In the genomic region with DNA sequence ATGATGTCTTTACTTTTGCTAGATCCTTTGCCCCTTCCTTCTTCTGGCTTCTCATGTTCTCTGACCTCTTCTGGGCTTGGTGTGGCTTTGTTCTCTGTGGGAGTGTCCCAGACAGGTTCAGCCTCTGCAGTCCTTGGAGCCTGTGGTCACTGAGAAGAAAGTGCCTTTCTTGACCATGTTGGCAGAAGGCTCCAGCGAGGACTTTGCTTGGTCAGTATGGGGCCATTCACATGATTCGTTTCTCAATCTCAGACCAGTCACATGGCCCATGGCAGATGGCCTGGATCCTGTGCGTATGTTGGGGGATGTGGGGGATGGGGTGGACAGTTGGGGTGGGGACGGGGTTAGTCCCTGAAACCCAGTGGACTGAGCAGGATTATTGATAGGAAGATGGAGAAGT, we compare ENCODE assay signal across 15 cellular contexts.
DNase-seq lines count a peak whose midpoint lies in the region; ATAC-seq and TF ChIP-seq lines count a peak whose summit lies in the region.
"Had no signal": no experiment of that assay in that cellular context is flagged by ENCODE, and none has a peak within 500 bp of the region (broad histone marks: within the 10 kb centered on the region; RNA-seq: fewer than 3 reads in every experiment).

No MANE protein-coding gene starts in this region.

- no peak overlapping the region for H3K4me3 Mint-ChIP-seq in dendritic cell treated with granulocyte-macrophage colony-stimulating factor and Interleukin-4, amounts not matched to agents 40 ng/mL and 50 ng/mL, for 4 days
- H3K4me3 Mint-ChIP-seq: CD4-positive, CD25-positive, alpha-beta regulatory T cell; IgD-negative memory B cell had no signal

- H3K27ac ChIP-seq in Karpas-422 (ENCODE audit: low read length) (peak overlapping the region; percentile 95), upper lobe of right lung (no peak overlapping the region)

- no peaks in the 10 kb centered on the region for H3K9me2 ChIP-seq in Karpas-422 (replicated peaks; ENCODE audit: insufficient read depth, low read length)

- peak overlapping the region; percentile 60 for H3K27ac Mint-ChIP-seq in dendritic cell treated with granulocyte-macrophage colony-stimulating factor and Interleukin-4, amounts not matched to agents 40 ng/mL and 50 ng/mL, for 4 days
- H3K27ac Mint-ChIP-seq: CD4-positive, CD25-positive, alpha-beta regulatory T cell; IgD-negative memory B cell had no signal

- no peaks in the 10 kb centered on the region for H3K27me3 Mint-ChIP-seq in dendritic cell treated with granulocyte-macrophage colony-stimulating factor and Interleukin-4, amounts not matched to agents 40 ng/mL and 50 ng/mL, for 4 days
- H3K27me3 Mint-ChIP-seq: CD4-positive, CD25-positive, alpha-beta regulatory T cell; IgD-negative memory B cell had no signal

- TF ChIP-seq CTCF in upper lobe of right lung (IDR thresholded peaks at IDR 0.05): no peak

- H3K9me3 Mint-ChIP-seq in dendritic cell treated with granulocyte-macrophage colony-stimulating factor and Interleukin-4, amounts not matched to agents 40 ng/mL and 50 ng/mL, for 4 days: no peaks in the 10 kb centered on the region
- H3K9me3 Mint-ChIP-seq: IgD-negative memory B cell had no signal

- ATAC-seq in sciatic nerve (peak; percentile 30), upper lobe of right lung (peak; percentile 66)

- peaks cover 11% of the 10 kb centered on the region for H3K4me1 Mint-ChIP-seq in dendritic cell treated with granulocyte-macrophage colony-stimulating factor and Interleukin-4, amounts not matched to agents 40 ng/mL and 50 ng/mL, for 4 days (ENCODE audit: low read depth)
- H3K4me1 Mint-ChIP-seq: IgD-negative memory B cell had no signal

- peak overlapping the region; percentile 33 for H3K9ac ChIP-seq in Karpas-422 (ENCODE audit: low read length)

- peaks cover 74% of the 10 kb centered on the region for H3K36me3 Mint-ChIP-seq in dendritic cell treated with granulocyte-macrophage colony-stimulating factor and Interleukin-4, amounts not matched to agents 40 ng/mL and 50 ng/mL, for 4 days (ENCODE audit: low read depth)

- DNase-seq in Karpas-422 (no peak), sciatic nerve (ENCODE audit: low spot score) (no peak), upper lobe of right lung (no peak), ecto neural progenitor cell (ENCODE audit: low spot score) (no peak)
- no peak for DNase-seq in activated CD4-positive, alpha-beta T cell treated with anti-CD3 and anti-CD28 coated beads, Interleukin-2, amount 50 U/mL, for 4 hours
- no peak for DNase-seq in stimulated activated naive CD4-positive, alpha-beta T cell treated with Interleukin-2 at 50 U/mL for 16 hours (lab: John Stamatoyannopoulos, UW)
- DNase-seq: BE2C; CD4-positive, CD25-positive, alpha-beta regulatory T cell; DMS79 treated with DMSO at 0.1 percent for 48 hours; H7; NCI-H1694; NCI-H2081; SIG-M5 had no signal

- H3K36me3 ChIP-seq in Karpas-422 (ENCODE audit: insufficient read depth, low read length) (no peaks in the 10 kb centered on the region), upper lobe of right lung (no peaks in the 10 kb centered on the region)
- H3K36me3 ChIP-seq: BE2C had no signal

- peak overlapping the region; percentile 15 for H3K4me2 ChIP-seq in Karpas-422 (ENCODE audit: low read depth, low read length, poor library complexity, severe bottlenecking)

- H3K9me3 ChIP-seq in Karpas-422 (ENCODE audit: low read length) (no peaks in the 10 kb centered on the region), upper lobe of right lung (no peaks in the 10 kb centered on the region)
- H3K9me3 ChIP-seq: BE2C had no signal

- H3K4me1 ChIP-seq in Karpas-422 (ENCODE audit: low read length) (peaks cover 81% of the 10 kb centered on the region), upper lobe of right lung (no peaks in the 10 kb centered on the region)

- no peaks in the 10 kb centered on the region for H3K79me2 ChIP-seq in Karpas-422 (ENCODE audit: low read length)

- H3K27me3 ChIP-seq in Karpas-422 (ENCODE audit: low read length): no peaks in the 10 kb centered on the region
- H3K27me3 ChIP-seq in upper lobe of right lung: no peaks in the 10 kb centered on the region
- H3K27me3 ChIP-seq: BE2C had no signal

- H3K4me3 ChIP-seq in Karpas-422 (ENCODE audit: low read length): no peak overlapping the region
- H3K4me3 ChIP-seq in upper lobe of right lung: no peak overlapping the region

- H4K20me1 ChIP-seq in Karpas-422 (ENCODE audit: insufficient read depth, low read depth, low read length): no peaks in the 10 kb centered on the region

- intact Hi-C loops in dendritic cell treated with granulocyte-macrophage colony-stimulating factor and Interleukin-4, amounts not matched to agents 40 ng/mL and 50 ng/mL, for 4 days (cut with micrococcal nuclease): no loop called here
- intact Hi-C loops in sciatic nerve (cut with DNase I) (no loop called here), upper lobe of right lung (cut with DNase I) (no loop called here)

- H2AFZ ChIP-seq in Karpas-422 (ENCODE audit: low read length): no peak overlapping the region
